ENCODE assay signal across 9 cellular contexts in genomic region chr3:168511428-168512014, GRCh38.
DNase-seq lines count a peak whose midpoint lies in the region; TF ChIP-seq lines count a peak whose summit lies in the region.
"Had no signal": no experiment of that assay in that cellular context is flagged by ENCODE, and none has a peak within 500 bp of the region (broad histone marks: within the 10 kb centered on the region; RNA-seq: fewer than 3 reads in every experiment).

No MANE protein-coding gene starts in this region.

- TF ChIP-seq CTCF in GM12874 (IDR thresholded peaks at IDR 0.05; ENCODE audit: insufficient read depth, low read depth, low read length): peak; percentile 47
- peak in 1 of 4 experiments; percentile 25 for TF ChIP-seq CTCF in prostate gland (IDR thresholded peaks at IDR 0.05)

- no peak for TF ChIP-seq POLR2A in prostate gland (IDR thresholded peaks at IDR 0.05)

- H3K4me1 ChIP-seq in prostate gland (replicated peaks): no peaks in the 10 kb centered on the region
- H3K4me1 ChIP-seq: SJCRH30 had no signal

- H3K27me3 ChIP-seq in prostate gland (replicated peaks; ENCODE audit: insufficient read depth): no peaks in the 10 kb centered on the region
- H3K27me3 ChIP-seq: SJCRH30 had no signal

- H3K36me3 ChIP-seq in prostate gland: no peaks in the 10 kb centered on the region
- H3K36me3 ChIP-seq: SJCRH30 had no signal

- H3K27ac ChIP-seq in prostate gland: no peak overlapping the region
- H3K27ac ChIP-seq: SJCRH30 had no signal

- intact Hi-C loops in prostate gland (cut with DNase I): loop anchor here (5.0 kb wide), 1 partner anchor 336 kb away; no protein-coding TSS in a partner anchor

- no peaks in the 10 kb centered on the region for H3K9me3 ChIP-seq in prostate gland
- H3K9me3 ChIP-seq: SJCRH30 had no signal

- peak; percentile 13 for DNase-seq in AG08396 (ENCODE audit: low spot score)
- peak; percentile 14 for DNase-seq in RPMI8226
- peak; percentile 0 for DNase-seq in hepatic stellate cell (ENCODE audit: low spot score)
- no peak for DNase-seq in HuH-7.5 (ENCODE audit: low spot score)
- DNase-seq in activated CD8-positive, alpha-beta memory T cell treated with anti-CD3 and anti-CD28 coated beads for 24 hours: no peak
- no peak for DNase-seq in prostate gland (ENCODE audit: low spot score)
- no peak for DNase-seq in NCI-H2029 (lab: John Stamatoyannopoulos, UW)

- no peak overlapping the region for H3K4me3 ChIP-seq in prostate gland
- H3K4me3 ChIP-seq: SJCRH30 had no signal

- 84% methylated on average over 3 of the region's 3 CpGs for WGBS in prostate gland

Comparison
In these comparisons a context has a peak if more than half of its experiments do, and no peak if none do; other contexts are left out.
1. DNase-seq: peak in AG08396 (single experiment), RPMI8226 (single experiment) and hepatic stellate cell (single experiment); none in HuH-7.5 (single experiment), activated CD8-positive, alpha-beta memory T cell treated with anti-CD3 and anti-CD28 coated beads for 24 hours (single experiment), prostate gland (single experiment) and NCI-H2029 (single experiment).